Comparison of ENCODE assay signal across 21 cellular contexts in genomic region chr6:56807992-56808342, GRCh38.
DNase-seq lines count a peak whose midpoint lies in the region; ATAC-seq, FAIRE-seq and TF ChIP-seq lines count a peak whose summit lies in the region.
"Had no signal": no experiment of that assay in that cellular context is flagged by ENCODE, and none has a peak within 500 bp of the region (broad histone marks: within the 10 kb centered on the region; RNA-seq: fewer than 3 reads in every experiment).

No MANE protein-coding gene starts in this region.

- H3K9me3 ChIP-seq in right atrium auricular region (no peaks in the 10 kb centered on the region), SJSA1 (replicated peaks) (no peaks in the 10 kb centered on the region)
- H3K9me3 ChIP-seq: Peyer's patch, prostate gland, stomach, uterus had no signal

- DNase-seq in right atrium auricular region (ENCODE audit: low spot score) (no peak), Right ventricle myocardium inferior (ENCODE audit: missing footprints) (no peak), SJSA1 (ENCODE audit: low read depth in 1 of 2, low spot score in 2 of 2) (peak in 1 of 2 experiments; percentile 16), fibroblast of mammary gland (ENCODE audit: low read depth) (peak; percentile 38), NCI-H774 (lab: John Stamatoyannopoulos, UW) (no peak), superior temporal gyrus (ENCODE audit: extremely low spot score) (no peak), frontal cortex (ENCODE audit: low spot score in 2 of 2) (no peak)
- DNase-seq in activated CD4-positive, alpha-beta T cell treated with anti-CD3 and anti-CD28 coated beads for 4 hours: no peak
- DNase-seq: activated CD8-positive, alpha-beta T cell treated with anti-CD3 and anti-CD28 coated beads for 36 hours; activated naive CD8-positive, alpha-beta T cell treated with anti-CD3 and anti-CD28 coated beads for 36 hours; activated T-cell treated with anti-CD3 and anti-CD28 coated beads, Interleukin-2, amount 50 U/mL, for 72 hours; CD4-positive, alpha-beta T cell; effector CD4-positive, alpha-beta T cell; NCI-H2081 treated with DMSO at 0.1 percent for 48 hours; Peyer's patch; stimulated activated CD4-positive, alpha-beta T cell treated with anti-CD3 and anti-CD28 coated beads, Interleukin-15, amount 100 ng/mL, for 24 hours; stomach; T-helper 1 cell; uterus had no signal

- H3K27ac ChIP-seq in right atrium auricular region: peak overlapping the region; percentile 44 to 68
- peak overlapping the region; percentile 18; the same call in 1 of the 2 replicates for H3K27ac ChIP-seq in SJSA1
- H3K27ac ChIP-seq: Peyer's patch, prostate gland, stomach, uterus had no signal

- H3K36me3 ChIP-seq in right atrium auricular region: no peaks in the 10 kb centered on the region
- no peaks in the 10 kb centered on the region for H3K36me3 ChIP-seq in SJSA1
- H3K36me3 ChIP-seq: Peyer's patch, prostate gland, stomach, uterus had no signal

- H3K4me1 ChIP-seq in right atrium auricular region (peaks cover 0 to 43% of the 10 kb centered on the region in 2 donors), SJSA1 (replicated peaks) (peaks cover 54% of the 10 kb centered on the region)
- H3K4me1 ChIP-seq: Peyer's patch, prostate gland, uterus had no signal

- TF ChIP-seq CTCF in right atrium auricular region (IDR thresholded peaks at IDR 0.05) (no peak), fibroblast of mammary gland (conservative IDR thresholded peaks at IDR 0.05; ENCODE audit: control insufficient read depth, insufficient read depth, low read depth, low read length) (no peak)

- H3K4me3 ChIP-seq in right atrium auricular region (no peak overlapping the region), SJSA1 (no peak overlapping the region), fibroblast of mammary gland (ENCODE audit: control insufficient read depth, low read depth, low read length) (no peak overlapping the region)
- H3K4me3 ChIP-seq: Peyer's patch, prostate gland, stomach, uterus had no signal

- no peaks in the 10 kb centered on the region for H3K27me3 ChIP-seq in right atrium auricular region
- no peaks in the 10 kb centered on the region for H3K27me3 ChIP-seq in SJSA1 (replicated peaks)
- H3K27me3 ChIP-seq: Peyer's patch, stomach, uterus had no signal

- ATAC-seq in Right ventricle myocardium inferior: no peak
- ATAC-seq: activated CD8-positive, alpha-beta T cell treated with anti-CD3 and anti-CD28 coated beads for 36 hours; activated T-cell treated with anti-CD3 and anti-CD28 coated beads, Interleukin-2, amount 50 U/mL, for 72 hours; natural killer cell treated with Interleukin-12 subunit alpha and Interleukin-12 subunit beta and Interleukin-15 and Interleukin-18, amount 100 ng/mL, for 72 hours had no signal

- no peak for FAIRE-seq in frontal cortex (lab: Jason Lieb, UNC)

- intact Hi-C loops in Right ventricle myocardium inferior (cut with DNase I): loop anchor here (5.0 kb wide), 1 partner anchor 34 kb away; no protein-coding TSS in a partner anchor
